ENCODE assay signal across 9 cellular contexts in the genomic region with DNA sequence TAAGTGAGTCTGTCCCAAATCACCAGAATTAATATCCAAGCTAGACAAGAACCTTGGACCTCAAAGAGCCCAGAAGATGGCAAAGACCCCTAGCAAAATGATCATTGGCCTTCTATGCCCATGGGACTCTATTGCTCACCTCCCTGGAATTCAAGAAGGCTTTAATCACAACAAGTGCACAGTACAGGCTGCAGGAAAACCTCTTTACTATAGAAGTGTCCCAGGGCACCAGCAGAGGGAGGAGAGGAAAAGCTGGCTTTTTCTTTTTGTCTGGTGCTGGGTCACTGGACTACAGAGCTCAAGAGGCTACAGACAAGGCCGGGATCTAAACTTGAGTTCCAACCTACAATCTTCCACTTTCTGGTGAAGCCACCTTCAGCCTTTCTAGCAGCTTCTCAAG.
DNase-seq lines count a peak whose midpoint lies in the region; ATAC-seq, FAIRE-seq and TF ChIP-seq lines count a peak whose summit lies in the region.
"Had no signal": no experiment of that assay in that cellular context is flagged by ENCODE, and none has a peak within 500 bp of the region (broad histone marks: within the 10 kb centered on the region; RNA-seq: fewer than 3 reads in every experiment).

No MANE protein-coding gene starts in this region.

- no peak overlapping the region for H3K4me3 ChIP-seq in brain microvascular endothelial cell (ENCODE audit: low read depth, low read length)
- H3K4me3 ChIP-seq: GM12878 had no signal

- H3K27me3 Mint-ChIP-seq in type B pancreatic cell: no peaks in the 10 kb centered on the region

- ATAC-seq in HG02973 (IDR thresholded peaks at IDR 0.05; ENCODE audit: unreplicated experiment): no peak
- ATAC-seq: GM12878 had no signal

- in situ Hi-C loops in brain microvascular endothelial cell (cut with HindIII; ENCODE audit: low pct_ligation_motif_present, low sequenced_read_pairs): no loop called here

- H3K36me3 ChIP-seq in brain microvascular endothelial cell (replicated peaks): no peaks in the 10 kb centered on the region

- H3K27ac Mint-ChIP-seq in type B pancreatic cell: peak overlapping the region; percentile 79

- TF ChIP-seq CTCF in brain microvascular endothelial cell (IDR thresholded peaks at IDR 0.05; ENCODE audit: low read depth, low read length, missing control alignments): peak; percentile 65
- peak; percentile 20 for TF ChIP-seq CTCF in type B pancreatic cell (conservative IDR thresholded peaks at IDR 0.05)

- H3K4me1 Mint-ChIP-seq in type B pancreatic cell (ENCODE audit: unreplicated experiment): peaks cover 46% of the 10 kb centered on the region

- no peaks in the 10 kb centered on the region for H3K9me3 Mint-ChIP-seq in type B pancreatic cell

- no peaks in the 10 kb centered on the region for H3K27me3 ChIP-seq in brain microvascular endothelial cell (replicated peaks)

- H3K4me3 Mint-ChIP-seq in type B pancreatic cell: no peak overlapping the region

- FAIRE-seq in HTR-8/SVneo (lab: Jason Lieb, UNC): no peak
- FAIRE-seq: GM12878 had no signal

- H3K36me3 Mint-ChIP-seq in type B pancreatic cell: no peaks in the 10 kb centered on the region

- H3K27ac ChIP-seq in brain microvascular endothelial cell: peak overlapping the region; percentile 64
- H3K27ac ChIP-seq: HL-60 had no signal

- DNase-seq in M059J (ENCODE audit: low read depth): peak; percentile 74
- DNase-seq in brain microvascular endothelial cell: peak; percentile 67
- peak; percentile 47 for DNase-seq in kidney glomerular epithelial cell (lab: John Stamatoyannopoulos, UW)
- DNase-seq in type B pancreatic cell (ENCODE audit: extremely low spot score, unreplicated experiment): no peak
- no peak for DNase-seq in epidermal melanocyte (ENCODE audit: insufficient read length, low spot score)
- no peak for DNase-seq in HTR-8/SVneo (ENCODE audit: insufficient read length, low spot score)

Comparison
In these comparisons a context has a peak if more than half of its experiments do, and no peak if none do; other contexts are left out.
1. DNase-seq: peak in M059J (single experiment), brain microvascular endothelial cell (single experiment) and kidney glomerular epithelial cell (single experiment); none in type B pancreatic cell (single experiment), epidermal melanocyte (single experiment) and HTR-8/SVneo (single experiment).